Comparison of ENCODE assay signal across 19 cellular contexts in genomic region chr11:109957000-109957399, GRCh38.
DNase-seq lines count a peak whose midpoint lies in the region; ATAC-seq, FAIRE-seq and TF ChIP-seq lines count a peak whose summit lies in the region.
"Had no signal": no experiment of that assay in that cellular context is flagged by ENCODE, and none has a peak within 500 bp of the region (broad histone marks: within the 10 kb centered on the region; RNA-seq: fewer than 3 reads in every experiment).

No MANE protein-coding gene starts in this region.

- H4K20me1 ChIP-seq in Loucy (ENCODE audit: insufficient read depth, low read length, poor library complexity, severe bottlenecking), result no peaks in the 10 kb centered on the region

- H3K27ac Mint-ChIP-seq in glutamatergic neuron (ENCODE audit: unreplicated experiment), result no peak overlapping the region
- H3K27ac Mint-ChIP-seq in activated T-helper 2 cell treated with anti-CD3 and anti-CD28 coated beads, Interferon-gamma antibody, Interleukin-2, Interleukin-4, amounts not matched to agents 10 μg/mL and 5 μg/mL and 100 μg/mL, durations not matched to agents 14 hours and 24 hours and 36 hours, result no peak overlapping the region
- H3K27ac Mint-ChIP-seq: activated naive CD4-positive, alpha-beta T cell treated with anti-CD3 and anti-CD28 coated beads for 36 hours; nephron had no signal

- DNase-seq in GM18507 (ENCODE audit: extremely low spot score, insufficient read length, low read depth) (no peak), glutamatergic neuron (no peak), NCI-H1694 (lab: John Stamatoyannopoulos, UW) (no peak), lower lobe of right lung (no peak)
- no peak for DNase-seq in activated T-helper 2 cell treated with anti-CD3 and anti-CD28 coated beads, Interferon-gamma antibody, Interleukin-2, Interleukin-4, amounts not matched to agents 10 μg/mL and 5 μg/mL and 100 μg/mL, durations not matched to agents 14 hours and 24 hours and 36 hours (ENCODE audit: low spot score)
- DNase-seq: activated CD4-positive, alpha-beta T cell treated with anti-CD3 and anti-CD28 coated beads for 1 hour; activated naive CD4-positive, alpha-beta T cell treated with anti-CD3 and anti-CD28 coated beads for 36 hours; colonic mucosa; COR-L47; mesendoderm; trophoblast cell had no signal

- H3K79me2 ChIP-seq in Loucy (ENCODE audit: insufficient read depth, low read length), result no peaks in the 10 kb centered on the region

- intact Hi-C loops in activated T-helper 2 cell treated with anti-CD3 and anti-CD28 coated beads, Interferon-gamma antibody, Interleukin-2, Interleukin-4, amounts not matched to agents 10 μg/mL and 5 μg/mL and 100 μg/mL, durations not matched to agents 14 hours and 24 hours and 36 hours (cut with micrococcal nuclease), result no loop called here
- intact Hi-C loops in lower lobe of right lung (cut with DNase I), result no loop called here

- peaks cover 11% of the 10 kb centered on the region for H3K4me1 ChIP-seq in Loucy (ENCODE audit: insufficient read depth, low read length, poor library complexity, severe bottlenecking)
- H3K4me1 ChIP-seq in lower lobe of right lung, result no peaks in the 10 kb centered on the region
- H3K4me1 ChIP-seq: colonic mucosa, prostate gland had no signal

- H2AFZ ChIP-seq in Loucy (ENCODE audit: low read length), result peak overlapping the region; percentile 90

- peak overlapping the region; percentile 58 for H3K4me2 ChIP-seq in Loucy (ENCODE audit: low read depth, low read length, poor library complexity, severe bottlenecking)

- peaks cover 2% of the 10 kb centered on the region for H3K9me3 Mint-ChIP-seq in glutamatergic neuron (ENCODE audit: unreplicated experiment)
- no peaks in the 10 kb centered on the region for H3K9me3 Mint-ChIP-seq in activated T-helper 2 cell treated with anti-CD3 and anti-CD28 coated beads, Interferon-gamma antibody, Interleukin-2, Interleukin-4, amounts not matched to agents 10 μg/mL and 5 μg/mL and 100 μg/mL, durations not matched to agents 14 hours and 24 hours and 36 hours
- H3K9me3 Mint-ChIP-seq: activated naive CD4-positive, alpha-beta T cell treated with anti-CD3 and anti-CD28 coated beads for 36 hours; stimulated activated memory B cell treated with anti-CD40 and anti-IgM and Interleukin-4, amounts not matched to agents 10 μg/mL and 1 μg/mL and 100 μg/mL, for 72 hours; T-helper 1 cell treated with Interleukin-12 subunit alpha and Interleukin-12 subunit beta and Interleukin-4 antibody, amounts not matched to agents 30 μg/mL and 1 μg/mL, for 36 hours had no signal

- H3K9me2 ChIP-seq in Loucy (replicated peaks; ENCODE audit: low read depth, low read length), result no peaks in the 10 kb centered on the region

- no peaks in the 10 kb centered on the region for H3K9me3 ChIP-seq in Loucy (ENCODE audit: insufficient read depth, low read depth, low read length)
- H3K9me3 ChIP-seq in lower lobe of right lung, result no peaks in the 10 kb centered on the region
- H3K9me3 ChIP-seq: colonic mucosa, prostate gland had no signal

- TF ChIP-seq CTCF in Loucy (conservative IDR thresholded peaks at IDR 0.05; ENCODE audit: low read length), result no peak
- TF ChIP-seq CTCF in glutamatergic neuron (IDR thresholded peaks at IDR 0.05; ENCODE audit: partially characterized antibody, unreplicated experiment), result no peak
- TF ChIP-seq CTCF in lower lobe of right lung (IDR thresholded peaks at IDR 0.05), result no peak

- H3K4me1 Mint-ChIP-seq in glutamatergic neuron (ENCODE audit: low read depth, unreplicated experiment), result peaks cover 6% of the 10 kb centered on the region
- H3K4me1 Mint-ChIP-seq in activated T-helper 2 cell treated with anti-CD3 and anti-CD28 coated beads, Interferon-gamma antibody, Interleukin-2, Interleukin-4, amounts not matched to agents 10 μg/mL and 5 μg/mL and 100 μg/mL, durations not matched to agents 14 hours and 24 hours and 36 hours (ENCODE audit: low read depth), result peaks cover 30% of the 10 kb centered on the region

- no peaks in the 10 kb centered on the region for H3K36me3 Mint-ChIP-seq in glutamatergic neuron (ENCODE audit: unreplicated experiment)
- H3K36me3 Mint-ChIP-seq in activated T-helper 2 cell treated with anti-CD3 and anti-CD28 coated beads, Interferon-gamma antibody, Interleukin-2, Interleukin-4, amounts not matched to agents 10 μg/mL and 5 μg/mL and 100 μg/mL, durations not matched to agents 14 hours and 24 hours and 36 hours (ENCODE audit: low read depth), result no peaks in the 10 kb centered on the region
- H3K36me3 Mint-ChIP-seq: stimulated activated memory B cell treated with anti-CD40 and anti-IgM and Interleukin-4, amounts not matched to agents 10 μg/mL and 1 μg/mL and 100 μg/mL, for 72 hours had no signal

- no peaks in the 10 kb centered on the region for H3K27me3 ChIP-seq in Loucy (ENCODE audit: insufficient read depth, low read length, poor library complexity, severe bottlenecking)
- no peaks in the 10 kb centered on the region for H3K27me3 ChIP-seq in lower lobe of right lung (ENCODE audit: low read depth)
- H3K27me3 ChIP-seq: colonic mucosa had no signal

- FAIRE-seq in GM18507 (lab: Jason Lieb, UNC), result peak; percentile 81

- no peak overlapping the region for H3K4me3 Mint-ChIP-seq in glutamatergic neuron (ENCODE audit: unreplicated experiment)
- no peak overlapping the region for H3K4me3 Mint-ChIP-seq in activated T-helper 2 cell treated with anti-CD3 and anti-CD28 coated beads, Interferon-gamma antibody, Interleukin-2, Interleukin-4, amounts not matched to agents 10 μg/mL and 5 μg/mL and 100 μg/mL, durations not matched to agents 14 hours and 24 hours and 36 hours (ENCODE audit: low read depth)
- H3K4me3 Mint-ChIP-seq: activated naive CD4-positive, alpha-beta T cell treated with anti-CD3 and anti-CD28 coated beads for 36 hours; nephron; stimulated activated memory B cell treated with anti-CD40 and anti-IgM and Interleukin-4, amounts not matched to agents 10 μg/mL and 1 μg/mL and 100 μg/mL, for 72 hours; T-helper 1 cell treated with Interleukin-12 subunit alpha and Interleukin-12 subunit beta and Interleukin-4 antibody, amounts not matched to agents 30 μg/mL and 1 μg/mL, for 36 hours had no signal

- H3K9ac ChIP-seq in Loucy (ENCODE audit: low read depth, low read length, poor library complexity, severe bottlenecking), result peak overlapping the region; percentile 49

- H3K36me3 ChIP-seq in Loucy (ENCODE audit: insufficient read depth, low read length), result no peaks in the 10 kb centered on the region
- H3K36me3 ChIP-seq in lower lobe of right lung, result no peaks in the 10 kb centered on the region
- H3K36me3 ChIP-seq: colonic mucosa, prostate gland had no signal

- H3K27ac ChIP-seq in lower lobe of right lung, result no peak overlapping the region
- H3K27ac ChIP-seq: colonic mucosa, prostate gland had no signal

- peak; percentile 42 for ATAC-seq in GM19452 (IDR thresholded peaks at IDR 0.05; ENCODE audit: unreplicated experiment)
- peak; percentile 49 for ATAC-seq in HG02970 (IDR thresholded peaks at IDR 0.05; ENCODE audit: low FRiP score, unreplicated experiment)
- ATAC-seq in lower lobe of right lung, result no peak
- ATAC-seq: Right ventricle myocardium inferior had no signal

- no peaks in the 10 kb centered on the region for H3F3A ChIP-seq in Loucy (ENCODE audit: low read depth)

- H3K4me3 ChIP-seq in Loucy (ENCODE audit: low read length, poor library complexity, severe bottlenecking), result peak overlapping the region; percentile 32
- no peak overlapping the region for H3K4me3 ChIP-seq in lower lobe of right lung
- H3K4me3 ChIP-seq: colonic mucosa, prostate gland had no signal

- H3K27me3 Mint-ChIP-seq in glutamatergic neuron (ENCODE audit: unreplicated experiment), result no peaks in the 10 kb centered on the region
- peaks cover 13% of the 10 kb centered on the region for H3K27me3 Mint-ChIP-seq in activated T-helper 2 cell treated with anti-CD3 and anti-CD28 coated beads, Interferon-gamma antibody, Interleukin-2, Interleukin-4, amounts not matched to agents 10 μg/mL and 5 μg/mL and 100 μg/mL, durations not matched to agents 14 hours and 24 hours and 36 hours (ENCODE audit: low read depth)

Comparison
In these comparisons a context has a peak if more than half of its experiments do, and no peak if none do; other contexts are left out.
1. ATAC-seq: peak in GM19452 (single experiment) and HG02970 (single experiment); none in lower lobe of right lung (0 of 2).